28 cellular contexts compared by ENCODE assay signal in genomic region chr11:19218216-19218615, GRCh38. TPM values are rescaled to one million over a fixed set of nuclear protein-coding genes. Genes with fewer than 3 reads are reported as not detected.
DNase-seq lines count a peak whose midpoint lies in the region; ATAC-seq and TF ChIP-seq lines count a peak whose summit lies in the region.
"Had no signal": no experiment of that assay in that cellular context is flagged by ENCODE, and none has a peak within 500 bp of the region (broad histone marks: within the 10 kb centered on the region; RNA-seq: fewer than 3 reads in every experiment).

No MANE protein-coding gene starts in this region.

- intact Hi-C loops in Right ventricle myocardium superior (cut with DNase I) = no loop called here
- intact Hi-C loops in A673 (cut with micrococcal nuclease; ENCODE audit: unreplicated experiment) = no loop called here
- intact Hi-C loops in mucosa of descending colon (cut with DNase I, micrococcal nuclease) = no loop called here

- H3K27ac ChIP-seq in RWPE1 (peak overlapping the region; percentile 65), A673 (ENCODE audit: low read depth, low read length, poor library complexity, severe bottlenecking) (no peak overlapping the region), brain microvascular endothelial cell (no peak overlapping the region)
- H3K27ac ChIP-seq: BLaER1, neutrophil, spleen, thoracic aorta, vagina, WERI-Rb-1 had no signal

- H3K36me3 ChIP-seq in A673 (ENCODE audit: insufficient read depth, low read length, poor library complexity, severe bottlenecking) = no peaks in the 10 kb centered on the region
- no peaks in the 10 kb centered on the region for H3K36me3 ChIP-seq in brain microvascular endothelial cell (replicated peaks)
- H3K36me3 ChIP-seq in mucosa of descending colon (ENCODE audit: low read depth) = no peaks in the 10 kb centered on the region
- H3K36me3 ChIP-seq: thoracic aorta, vagina, WERI-Rb-1 had no signal

- H3K9me3 ChIP-seq in A673 (ENCODE audit: low read depth, low read length, poor library complexity, severe bottlenecking) (no peaks in the 10 kb centered on the region), mucosa of descending colon (no peaks in the 10 kb centered on the region)
- H3K9me3 ChIP-seq: BLaER1, HAP-1, neutrophil, spleen, thoracic aorta, vagina had no signal

- DNase-seq in Ammon's horn (ENCODE audit: low spot score) (peak; percentile 46), RWPE1 (ENCODE audit: low spot score) (no peak), Right ventricle myocardium superior (no peak), midbrain (lab: John Stamatoyannopoulos, UW) (peak; percentile 54), A673 (ENCODE audit: low spot score) (no peak), brain microvascular endothelial cell (no peak), mucosa of descending colon (no peak)
- DNase-seq: activated naive CD4-positive, alpha-beta T cell treated with anti-CD3 and anti-CD28 coated beads, Interleukin-2, amount 50 U/mL, for 16 hours; NCI-H1694; NCI-H748 treated with DMSO at 0.1 percent for 48 hours; spleen; stimulated activated CD4-positive, alpha-beta T cell treated with anti-CD3 and anti-CD28 coated beads, Interleukin-4, amount 100 ng/mL, for 24 hours; stimulated activated naive B cell treated with anti-CD40 and anti-IgM and Interleukin-4, amounts not matched to agents 10 μg/mL and 1 μg/mL and 100 μg/mL, for 72 hours; T-helper 9 cell; WERI-Rb-1 had no signal

- no peak overlapping the region for H3K4me3 ChIP-seq in A673 (ENCODE audit: low read depth, low read length, poor library complexity, severe bottlenecking)
- H3K4me3 ChIP-seq in brain microvascular endothelial cell (ENCODE audit: low read depth, low read length) = no peak overlapping the region
- no peak overlapping the region for H3K4me3 ChIP-seq in mucosa of descending colon
- H3K4me3 ChIP-seq: BLaER1, dorsolateral prefrontal cortex, HAP-1, lung, spleen, thoracic aorta, vagina had no signal

- no peaks in the 10 kb centered on the region for H3K4me1 ChIP-seq in A673 (ENCODE audit: insufficient read depth, low read length, poor library complexity, severe bottlenecking)
- H3K4me1 ChIP-seq in mucosa of descending colon (ENCODE audit: low read depth) = no peaks in the 10 kb centered on the region
- H3K4me1 ChIP-seq: BLaER1, HAP-1, spleen had no signal

- CTCF ChIA-PET in RWPE1 (lab: Yijun Ruan, JAX) = no interaction called here
- CTCF ChIA-PET in A673 (lab: Charles Lee) = no interaction called here

- ATAC-seq in Right ventricle myocardium superior (ENCODE audit: poor library complexity) = peak; percentile 66
- no peak for ATAC-seq in GM18498 (IDR thresholded peaks at IDR 0.05; ENCODE audit: unreplicated experiment)
- ATAC-seq in mucosa of descending colon = no peak
- ATAC-seq: stimulated activated naive B cell treated with anti-CD40 and anti-IgM and Interleukin-4, amounts not matched to agents 10 μg/mL and 1 μg/mL and 100 μg/mL, for 72 hours had no signal

- no peaks in the 10 kb centered on the region for H3K27me3 ChIP-seq in A673 (replicated peaks; ENCODE audit: insufficient read depth, low read depth, low read length, poor library complexity)
- H3K27me3 ChIP-seq in brain microvascular endothelial cell (replicated peaks) = no peaks in the 10 kb centered on the region
- H3K27me3 ChIP-seq: BLaER1, dorsolateral prefrontal cortex, neutrophil, spleen, vagina had no signal

- POLR2A ChIA-PET in RWPE1 (lab: Yijun Ruan, JAX; ENCODE audit: low non-redundant PET) = no interaction called here
- POLR2A ChIA-PET in A673 (lab: Charles Lee; ENCODE audit: low non-redundant PET) = no interaction called here

- BruUV-seq in A673 (replicated peaks; lab: Mats Ljungman, UMichigan) = no TSS peak

- in situ Hi-C loops in brain microvascular endothelial cell (cut with HindIII; ENCODE audit: low pct_ligation_motif_present, low sequenced_read_pairs) = no loop called here

- TF ChIP-seq CTCF in RWPE1 (conservative IDR thresholded peaks at IDR 0.05; ENCODE audit: low read depth) (no peak), A673 (conservative IDR thresholded peaks at IDR 0.05; ENCODE audit: low read depth, low read length) (no peak), brain microvascular endothelial cell (IDR thresholded peaks at IDR 0.05; ENCODE audit: low read depth, low read length, missing control alignments) (no peak), mucosa of descending colon (IDR thresholded peaks at IDR 0.05) (no peak)

RNA-seq across cellular contexts. Expression of gene CSRP3, which starts 16.4 kb away (rescaled TPM):
- total RNA-seq in Right ventricle myocardium superior (1,083 TPM), A673 (2021) (not detected in 2 replicates), mucosa of descending colon (under 1 TPM in 1 of 3 donors, not detected in 2; 0.94 TPM)
- total RNA-seq: activated T-helper 1 cell treated with anti-CD3 and anti-CD28 coated beads, Interleukin-12 subunit alpha, Interleukin-12 subunit beta, Interleukin-2, Interleukin-4 antibody, amounts not matched to agents 30 ng/mL and 10 ng/mL and 1 ng/mL, durations not matched to agents 14 hours and 24 hours and 36 hours; Daoy; dorsolateral prefrontal cortex; endothelial cell of umbilical vein; fibroblast of villous mesenchyme; pulmonary artery endothelial cell; spleen; thoracic aorta; vagina had no signal

RNA-seq across cellular contexts. Expression of gene E2F8, which starts 22.5 kb away (rescaled TPM):
- 2.0 TPM for total RNA-seq in Right ventricle myocardium superior
- total RNA-seq in A673 (2021) = 14.6 and 19.5 TPM in 2 replicates
- 10 to 100 TPM in 1 of 3 donors, 1 to 10 TPM in 2; 1.7 to 10.4 (median 5.1) TPM for total RNA-seq in mucosa of descending colon
- total RNA-seq: thoracic aorta had no signal

Comparison
In these comparisons a context has a peak if more than half of its experiments do, and no peak if none do; other contexts are left out.
1. DNase-seq: peak in Ammon's horn (single experiment) and midbrain (single experiment); none in RWPE1 (single experiment), Right ventricle myocardium superior (single experiment), A673 (single experiment), brain microvascular endothelial cell (single experiment) and mucosa of descending colon (0 of 3).
2. RNA of gene CSRP3, which starts 16.4 kb away (total RNA-seq): 1,083 TPM in Right ventricle myocardium superior (single experiment); 0.94 TPM in mucosa of descending colon and not detected in A673; every median in the first group is over 100 times any median in the second.